ENCODE assay signal across 19 cellular contexts in the genomic region with DNA sequence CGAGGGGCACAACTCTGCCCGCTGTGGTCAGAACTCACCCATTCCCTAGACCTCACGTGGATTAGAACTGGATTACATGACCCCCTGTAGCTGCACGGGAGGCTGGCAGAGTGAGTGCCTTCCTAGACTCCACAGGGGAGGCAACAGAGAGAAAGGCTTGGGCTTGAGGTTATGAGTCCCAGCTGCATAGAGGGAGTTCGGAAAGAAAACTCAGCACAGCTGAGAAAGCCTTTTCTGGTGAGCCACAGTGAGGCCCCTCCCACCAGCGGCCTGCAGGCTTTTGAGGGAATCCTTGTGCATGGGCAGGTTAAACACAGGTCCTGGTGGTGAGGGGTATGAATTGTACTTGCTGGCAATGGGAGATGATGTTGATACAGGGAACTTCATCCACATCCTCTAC.
"Had no signal": no experiment of that assay in that cellular context is flagged by ENCODE, and none has a peak within 500 bp of the region (broad histone marks: within the 10 kb centered on the region; RNA-seq: fewer than 3 reads in every experiment).

No MANE protein-coding gene starts in this region.

- H3K4me3 Mint-ChIP-seq: activated naive CD4-positive, alpha-beta T cell treated with anti-CD3 and anti-CD28 coated beads for 36 hours; activated naive CD8-positive, alpha-beta T cell treated with anti-CD3 and anti-CD28 coated beads, Interleukin-2, amount 50 U/mL, for 24 hours; activated T-helper 1 cell treated with anti-CD3 and anti-CD28 coated beads, Interleukin-12 subunit alpha, Interleukin-12 subunit beta, Interleukin-2, Interleukin-4 antibody, amounts not matched to agents 30 ng/mL and 10 ng/mL and 1 ng/mL, durations not matched to agents 14 hours and 24 hours and 36 hours; neural crest cell; stimulated activated memory B cell treated with anti-CD40 and anti-IgM and Interleukin-4, amounts not matched to agents 10 μg/mL and 1 μg/mL and 100 μg/mL, for 72 hours had no signal

- H3K9ac ChIP-seq: parathyroid adenoma had no signal

- H3K27ac Mint-ChIP-seq: activated naive CD4-positive, alpha-beta T cell treated with anti-CD3 and anti-CD28 coated beads for 36 hours; activated naive CD8-positive, alpha-beta T cell treated with anti-CD3 and anti-CD28 coated beads, Interleukin-2, amount 50 U/mL, for 24 hours; activated T-helper 1 cell treated with anti-CD3 and anti-CD28 coated beads, Interleukin-12 subunit alpha, Interleukin-12 subunit beta, Interleukin-2, Interleukin-4 antibody, amounts not matched to agents 30 ng/mL and 10 ng/mL and 1 ng/mL, durations not matched to agents 14 hours and 24 hours and 36 hours; stimulated activated memory B cell treated with anti-CD40 and anti-IgM and Interleukin-4, amounts not matched to agents 10 μg/mL and 1 μg/mL and 100 μg/mL, for 72 hours had no signal

- H3K36me3 ChIP-seq: ascending aorta, breast epithelium, esophagus muscularis mucosa, tibial artery, uterus had no signal

- H3K79me2 ChIP-seq: parathyroid adenoma had no signal

- H3K27ac ChIP-seq: ascending aorta, breast epithelium, dorsolateral prefrontal cortex, esophagus muscularis mucosa, parathyroid adenoma, tibial artery, uterus had no signal

- DNase-seq: activated CD4-positive, alpha-beta T cell treated with anti-CD3 and anti-CD28 coated beads, Interleukin-2, amount 50 U/mL, for 1 hour; activated CD8-positive, alpha-beta memory T cell treated with anti-CD3 and anti-CD28 coated beads for 24 hours; activated naive CD4-positive, alpha-beta T cell treated with anti-CD3 and anti-CD28 coated beads for 36 hours; activated naive CD8-positive, alpha-beta T cell treated with anti-CD3 and anti-CD28 coated beads, Interleukin-2, amount 50 U/mL, for 24 hours; dorsolateral prefrontal cortex; left cardiac atrium; midbrain; T-helper 9 cell; tibial artery; uterus had no signal

- H3K27me3 ChIP-seq: ascending aorta, breast epithelium, dorsolateral prefrontal cortex, esophagus muscularis mucosa, tibial artery, uterus had no signal

- ATAC-seq: activated CD4-positive, CD25-positive, alpha-beta regulatory T cell treated with anti-CD3 and anti-CD28 coated beads, Interleukin-2, amount 50 U/mL, for 24 hours; activated naive CD8-positive, alpha-beta T cell treated with anti-CD3 and anti-CD28 coated beads, Interleukin-2, amount 50 U/mL, for 24 hours; left cardiac atrium; stimulated activated memory B cell treated with anti-CD40 and anti-IgM and Interleukin-4, amounts not matched to agents 10 μg/mL and 1 μg/mL and 100 μg/mL, for 72 hours had no signal

- H3K9me3 ChIP-seq: ascending aorta, breast epithelium, esophagus muscularis mucosa, tibial artery, uterus had no signal

- H2AFZ ChIP-seq: parathyroid adenoma had no signal

- H3K4me1 Mint-ChIP-seq: activated naive CD8-positive, alpha-beta T cell treated with anti-CD3 and anti-CD28 coated beads, Interleukin-2, amount 50 U/mL, for 24 hours; stimulated activated memory B cell treated with anti-CD40 and anti-IgM and Interleukin-4, amounts not matched to agents 10 μg/mL and 1 μg/mL and 100 μg/mL, for 72 hours had no signal

- H3K36me3 Mint-ChIP-seq: stimulated activated memory B cell treated with anti-CD40 and anti-IgM and Interleukin-4, amounts not matched to agents 10 μg/mL and 1 μg/mL and 100 μg/mL, for 72 hours had no signal

- H3K9me3 Mint-ChIP-seq: activated naive CD4-positive, alpha-beta T cell treated with anti-CD3 and anti-CD28 coated beads for 36 hours; activated naive CD8-positive, alpha-beta T cell treated with anti-CD3 and anti-CD28 coated beads, Interleukin-2, amount 50 U/mL, for 24 hours; activated T-helper 1 cell treated with anti-CD3 and anti-CD28 coated beads, Interleukin-12 subunit alpha, Interleukin-12 subunit beta, Interleukin-2, Interleukin-4 antibody, amounts not matched to agents 30 ng/mL and 10 ng/mL and 1 ng/mL, durations not matched to agents 14 hours and 24 hours and 36 hours; neural crest cell; stimulated activated memory B cell treated with anti-CD40 and anti-IgM and Interleukin-4, amounts not matched to agents 10 μg/mL and 1 μg/mL and 100 μg/mL, for 72 hours had no signal

- H3K4me3 ChIP-seq: ascending aorta, breast epithelium, dorsolateral prefrontal cortex, esophagus muscularis mucosa, lung, tibial artery, uterus had no signal

- H3K4me1 ChIP-seq: ascending aorta, breast epithelium, parathyroid adenoma, uterus had no signal
